In genomic region chr3:138686771-138687221, GRCh38 we compare ENCODE assay signal across 8 cellular contexts.
DNase-seq lines count a peak whose midpoint lies in the region; ATAC-seq, FAIRE-seq and TF ChIP-seq lines count a peak whose summit lies in the region.

No MANE protein-coding gene starts in this region.

- TF ChIP-seq CTCF in HepG2 (CRISPR knock-in tag; IDR thresholded peaks at IDR 0.05), result no peak

- H3K4me3 ChIP-seq in BLaER1 treated with 17β-estradiol and CSF1 and Interleukin-3, amounts not matched to agents 10 nM and 100 nM, result no peak overlapping the region
- H3K4me3 ChIP-seq in HepG2 (replicated peaks in 1 of 3; ENCODE audit: insufficient read depth in 1 of 3, low read depth in 2 of 3, low read length in 3 of 3), result no peak overlapping the region

- no peaks in the 10 kb centered on the region for H4K20me1 ChIP-seq in BLaER1 treated with 17β-estradiol and CSF1 and Interleukin-3, amounts not matched to agents 10 nM and 100 nM
- peaks cover 4% of the 10 kb centered on the region; the same call in 1 of the 2 replicates for H4K20me1 ChIP-seq in HepG2 (ENCODE audit: insufficient read depth, low read length)

- CTCF ChIA-PET in HepG2 (lab: Yijun Ruan, JAX; ENCODE audit: low intra/inter-chr PET ratio, low total read pairs), result no interaction called here

- peak overlapping the region in 8 of 11 experiments; percentile 3 to 68 (median 36); a peak in 11 of 22 replicates for H3K9ac ChIP-seq in BLaER1 treated with 17β-estradiol and CSF1 and Interleukin-3, amounts not matched to agents 10 nM and 100 nM
- no peak overlapping the region for H3K9ac ChIP-seq in HepG2 (ENCODE audit: insufficient read depth, low read depth, low read length)

- H3K36me3 ChIP-seq in BLaER1 treated with 17β-estradiol and CSF1 and Interleukin-3, amounts not matched to agents 10 nM and 100 nM, result peaks cover 0 to 31% (median 8%) of the 10 kb centered on the region in 11 experiments; a peak in 12 of 22 replicates
- H3K36me3 ChIP-seq in HepG2 (replicated peaks in 1 of 2; ENCODE audit: control insufficient read depth in 1 of 2, insufficient read depth in 2 of 2, low read length in 2 of 2), result peaks cover 2 to 26% of the 10 kb centered on the region in 2 experiments; a peak in 3 of 5 replicates

- no peaks in the 10 kb centered on the region for H3K79me2 ChIP-seq in HepG2 (ENCODE audit: insufficient read depth, low read length)

- no peak overlapping the region for H2AFZ ChIP-seq in HepG2 (ENCODE audit: low read length)

- in situ Hi-C loops in HepG2 (cut with HindIII; ENCODE audit: extremely low pct_ligation_motif_present, low pct_unique_long_range_greater_than_20kb), result loop anchor here (10.0 to 25.0 kb wide), 2 partner anchors 92 to 676 kb away; partner anchors contain the start of gene CEP70

- no TSS peak for BruUV-seq in HepG2 (replicated peaks; lab: Mats Ljungman, UMichigan)

- POLR2A ChIA-PET in HepG2 (lab: Yijun Ruan, JAX), result interaction anchor here (0.6 to 1.7 kb wide), 4 partner anchors 13 to 183 kb away, joined by 3 to 5 read pairs (median 3); no protein-coding TSS in a partner anchor

- H3K4me2 ChIP-seq in BLaER1 treated with 17β-estradiol and CSF1 and Interleukin-3, amounts not matched to agents 10 nM and 100 nM, result peak overlapping the region in 10 of 11 experiments; percentile 4 to 73 (median 51); a peak in 17 of 22 replicates
- peak overlapping the region; percentile 37 for H3K4me2 ChIP-seq in HepG2 (ENCODE audit: low read depth, low read length)

- H3K27me3 ChIP-seq in BLaER1 treated with 17β-estradiol and CSF1 and Interleukin-3, amounts not matched to agents 10 nM and 100 nM, result no peaks in the 10 kb centered on the region
- no peaks in the 10 kb centered on the region for H3K27me3 ChIP-seq in HepG2 (ENCODE audit: control insufficient read depth in 1 of 2, insufficient read depth in 2 of 2, low read length in 2 of 2)

- peak; percentile 95 for FAIRE-seq in HepG2 (lab: Jason Lieb, UNC)

- peak; percentile 96 for ATAC-seq in GM18907 (IDR thresholded peaks at IDR 0.05; ENCODE audit: unreplicated experiment)
- ATAC-seq in HG03064 (IDR thresholded peaks at IDR 0.05; ENCODE audit: low read depth, unreplicated experiment), result peak; percentile 99
- ATAC-seq in SK-N-SH treated with all-trans-retinoic acid at 6 μM for 48 hours, result peak; percentile 81
- ATAC-seq in HepG2, result peak; percentile 93

- no peak for TF ChIP-seq RAD21 in HepG2 (CRISPR knock-in tag; IDR thresholded peaks at IDR 0.05)

- H3K9me3 ChIP-seq in BLaER1 treated with 17β-estradiol and CSF1 and Interleukin-3, amounts not matched to agents 10 nM and 100 nM (replicated peaks in 1 of 11), result no peaks in the 10 kb centered on the region
- no peaks in the 10 kb centered on the region for H3K9me3 ChIP-seq in HepG2 (ENCODE audit: low read length)

- TF ChIP-seq EP300 in HepG2 (IDR thresholded peaks at IDR 0.05; ENCODE audit: low read depth in 2 of 2, low read length in 2 of 2), result peak in 1 of 2 experiments; percentile 74; a peak in 2 of 4 replicates
- TF ChIP-seq EP300 in HepG2 (CRISPR knock-in tag; IDR thresholded peaks at IDR 0.05; ENCODE audit: borderline replicate concordance), result peak; percentile 51; the same call in 1 of the 2 replicates

- DNase-seq in HepG2 (ENCODE audit: low spot score), result peak; percentile 89
- DNase-seq in NCI-H748 treated with DMSO at 0.1 percent for 48 hours (lab: John Stamatoyannopoulos, UW), result no peak
- DNase-seq in GOT3 (lab: John Stamatoyannopoulos, UW), result no peak
- DNase-seq in stimulated activated naive CD4-positive, alpha-beta T cell treated with Interleukin-2 at 50 U/mL for 16 hours (lab: John Stamatoyannopoulos, UW), result no peak

- intact Hi-C loops in HepG2 (cut with micrococcal nuclease; ENCODE audit: unreplicated experiment), result loop anchor here (5.0 kb wide), 1 partner anchor 94 kb away; the partner anchor contains the start of gene CEP70

- no peak for TF ChIP-seq POLR2A in HepG2 (IDR thresholded peaks at IDR 0.05; ENCODE audit: insufficient read depth in 1 of 2, low read depth in 2 of 2, low read length in 2 of 2)

- peaks cover 23 to 71% (median 54%) of the 10 kb centered on the region in 10 experiments for H3K4me1 ChIP-seq in BLaER1 treated with 17β-estradiol and CSF1 and Interleukin-3, amounts not matched to agents 10 nM and 100 nM
- H3K4me1 ChIP-seq in HepG2 (ENCODE audit: insufficient read depth, low read length), result peaks cover 40% of the 10 kb centered on the region

- H3K27ac ChIP-seq in BLaER1 treated with 17β-estradiol and CSF1 and Interleukin-3, amounts not matched to agents 10 nM and 100 nM, result peak overlapping the region in 9 of 11 experiments; percentile 30 to 89 (median 67); a peak in 17 of 22 replicates
- peak overlapping the region; percentile 24 for H3K27ac ChIP-seq in HepG2 (ENCODE audit: extremely low read length, insufficient read depth, low read length)

TF ChIP-seq in SK-N-SH treated with all-trans-retinoic acid at 6 μM for 48 hours, 23 proteins besides CTCF, POLR2A, EP300 and RAD21 (continues in another document):
- TF ChIP-seq TOX (CRISPR knock-in tag; IDR thresholded peaks at IDR 0.05; ENCODE audit: borderline replicate concordance) (no peak), ZFP30 (CRISPR knock-in tag; IDR thresholded peaks at IDR 0.05) (no peak), CREB5 (CRISPR knock-in tag; IDR thresholded peaks at IDR 0.05; ENCODE audit: low read depth) (no peak), TCF4 (CRISPR knock-in tag; IDR thresholded peaks at IDR 0.05; ENCODE audit: borderline replicate concordance) (no peak), ZC3H10 (CRISPR knock-in tag; IDR thresholded peaks at IDR 0.05) (no peak), SNAI2 (CRISPR knock-in tag; IDR thresholded peaks at IDR 0.05) (no peak), PPARA (CRISPR knock-in tag; IDR thresholded peaks at IDR 0.05; ENCODE audit: borderline replicate concordance) (no peak), ARNTL (CRISPR knock-in tag; IDR thresholded peaks at IDR 0.05; ENCODE audit: borderline replicate concordance, low read depth) (no peak)

TF ChIP-seq in HepG2, 621 proteins besides CTCF, POLR2A, EP300 and RAD21 (continues in another document):
- TF ChIP-seq TRIM22 (IDR thresholded peaks at IDR 0.05) (no peak), ZNF839 (CRISPR knock-in tag; IDR thresholded peaks at IDR 0.05; ENCODE audit: borderline replicate concordance) (no peak), RFX1 (IDR thresholded peaks at IDR 0.05) (peak; percentile 7; the same call in 1 of the 2 replicates), NFATC3 (CRISPR knock-in tag; IDR thresholded peaks at IDR 0.05) (no peak), MLX (CRISPR knock-in tag; IDR thresholded peaks at IDR 0.05) (no peak), ZNF326 (CRISPR knock-in tag; IDR thresholded peaks at IDR 0.05; ENCODE audit: borderline replicate concordance) (no peak), ZSCAN12 (CRISPR knock-in tag; IDR thresholded peaks at IDR 0.05) (no peak), NFIC (IDR thresholded peaks at IDR 0.05; ENCODE audit: low read length) (peak; percentile 68; the same call in 1 of the 2 replicates), ARNT (IDR thresholded peaks at IDR 0.05) (no peak), TFE3 (CRISPR knock-in tag; IDR thresholded peaks at IDR 0.05) (peak; percentile 36; the same call in 1 of the 2 replicates), HOXD1 (CRISPR knock-in tag; IDR thresholded peaks at IDR 0.05) (no peak), KAT8 (CRISPR knock-in tag; IDR thresholded peaks at IDR 0.05) (peak; percentile 67), GATA4 (IDR thresholded peaks at IDR 0.05; ENCODE audit: borderline replicate concordance, low read depth) (peak; percentile 84), THYN1 (CRISPR knock-in tag; IDR thresholded peaks at IDR 0.05; ENCODE audit: borderline replicate concordance, low read depth) (no peak), PHF20 (CRISPR knock-in tag; IDR thresholded peaks at IDR 0.05) (no peak), HNRNPH1 (optimal IDR thresholded peaks at IDR 0.05; ENCODE audit: low read depth, low read length) (no peak), ZNF235 (CRISPR knock-in tag; IDR thresholded peaks at IDR 0.05; ENCODE audit: borderline replicate concordance) (no peak), ELF1 (CRISPR knock-in tag; IDR thresholded peaks at IDR 0.05) (peak; percentile 41; the same call in 1 of the 2 replicates), ZFP41 (CRISPR knock-in tag; IDR thresholded peaks at IDR 0.05; ENCODE audit: borderline replicate concordance) (no peak), SIX1 (CRISPR knock-in tag; IDR thresholded peaks at IDR 0.05; ENCODE audit: borderline replicate concordance) (peak; percentile 98), TEAD3 (CRISPR knock-in tag; optimal IDR thresholded peaks at IDR 0.05; ENCODE audit: borderline replicate concordance) (peak; percentile 80), TRIM24 (CRISPR knock-in tag; IDR thresholded peaks at IDR 0.05) (no peak)
